Comparison of ENCODE assay signal across 17 cellular contexts in the genomic region with DNA sequence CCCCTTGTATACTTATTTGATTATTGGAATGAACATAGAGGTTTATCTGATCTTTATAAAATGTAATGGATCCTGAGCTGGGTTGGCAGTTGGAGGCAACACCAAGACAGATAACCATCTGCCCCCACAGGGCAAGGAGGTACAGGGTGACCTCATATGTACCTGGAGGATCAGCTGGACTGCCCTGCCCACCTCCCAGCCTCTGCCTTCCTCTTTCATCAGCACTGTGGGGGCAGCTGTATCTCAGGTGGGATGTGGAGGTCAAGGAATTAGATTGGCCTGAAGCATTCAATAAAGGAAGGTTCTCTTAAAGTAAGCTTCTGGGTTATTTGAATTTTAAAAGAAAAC.
"Had no signal": no experiment of that assay in that cellular context is flagged by ENCODE, and none has a peak within 500 bp of the region (broad histone marks: within the 10 kb centered on the region; RNA-seq: fewer than 3 reads in every experiment).

No MANE protein-coding gene starts in this region.

- DNase-seq: activated B cell treated with CpG ODN at 0.5 μM for 24 hours; activated CD4-positive, alpha-beta T cell treated with anti-CD3 and anti-CD28 coated beads, Interleukin-2, amount 10 ng/mL, durations not matched to agents 7 days and 5 days; activated CD8-positive, alpha-beta memory T cell treated with anti-CD3 and anti-CD28 coated beads, Interleukin-2, amount 50 U/mL, for 48 hours; activated gamma-delta T cell treated with Interleukin-2 at 50 U/mL for 16 hours; activated naive CD8-positive, alpha-beta T cell treated with anti-CD3 and anti-CD28 coated beads, Interleukin-2, amount 10 ng/mL, durations not matched to agents 7 days and 5 days; activated T-cell treated with anti-CD3 and anti-CD28 coated beads, Interleukin-2, amount 50 U/mL, for 72 hours; cortex of kidney; effector CD4-positive, alpha-beta T cell; glutamatergic neuron; natural killer cell; posterior cingulate gyrus; right cardiac atrium; stimulated activated naive CD8-positive, alpha-beta T cell treated with anti-CD3 and anti-CD28 coated beads, Interleukin-15, Interleukin-2, amounts not matched to agents 100 U/mL and 50 U/mL, for 24 hours; transverse colon had no signal

- H3K4me3 ChIP-seq: lung, transverse colon had no signal

- H3K27ac ChIP-seq: brain microvascular endothelial cell, neutrophil, transverse colon had no signal

- H3K36me3 ChIP-seq: brain microvascular endothelial cell, neutrophil, transverse colon had no signal

- H3K27me3 ChIP-seq: brain microvascular endothelial cell, neutrophil, transverse colon had no signal

- ATAC-seq: activated T-cell treated with anti-CD3 and anti-CD28 coated beads, Interleukin-2, amount 50 U/mL, for 72 hours; natural killer cell; right cardiac atrium; stimulated activated naive CD8-positive, alpha-beta T cell treated with anti-CD3 and anti-CD28 coated beads, Interleukin-15, Interleukin-2, amounts not matched to agents 100 U/mL and 50 U/mL, for 24 hours had no signal

- H3K9me3 ChIP-seq: neutrophil, transverse colon had no signal
